ENCODE assay signal across 8 cellular contexts in the genomic region with DNA sequence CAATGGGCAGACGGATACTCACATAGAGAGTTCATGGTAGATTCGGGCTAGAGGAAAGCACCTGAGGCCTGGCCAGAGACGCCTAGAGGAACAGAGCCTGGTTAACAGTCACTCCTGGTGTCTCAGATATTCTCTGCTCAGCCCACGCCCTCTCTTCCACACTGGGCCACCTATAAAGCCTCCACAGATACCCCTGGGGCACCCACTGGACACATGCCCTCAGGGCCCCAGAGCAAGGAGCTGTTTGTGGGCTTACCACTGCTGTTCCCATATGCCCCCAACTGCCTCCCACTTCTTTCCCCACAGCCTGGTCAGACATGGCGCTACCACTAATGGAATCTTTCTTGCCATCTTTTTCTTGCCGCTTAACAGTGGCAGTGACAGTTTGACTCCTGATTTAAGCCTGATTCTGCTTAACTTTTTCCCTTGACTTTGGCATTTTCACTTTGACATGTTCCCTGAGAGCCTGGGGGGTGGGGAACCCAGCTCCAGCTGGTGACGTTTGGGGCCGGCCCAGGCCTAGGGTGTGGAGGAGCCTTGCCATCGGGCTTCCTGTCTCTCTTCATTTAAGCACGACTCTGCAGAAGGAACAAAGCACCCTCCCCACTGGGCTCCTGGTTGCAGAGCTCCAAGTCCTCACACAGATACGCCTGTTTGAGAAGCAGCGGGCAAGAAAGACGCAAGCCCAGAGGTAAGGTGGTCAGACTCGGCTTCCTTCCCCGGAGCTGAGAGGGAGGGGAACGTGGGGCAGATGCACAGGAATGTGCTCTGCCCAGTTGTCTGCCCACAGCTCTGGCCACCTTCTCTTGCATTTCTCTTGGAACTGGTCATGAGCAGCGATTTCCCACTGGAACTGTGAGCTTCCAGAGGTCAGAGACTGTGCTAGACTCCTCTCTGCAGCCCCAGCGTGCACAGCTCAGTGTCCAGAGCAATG. TPM values are rescaled to one million over a fixed set of nuclear protein-coding genes. Genes with fewer than 3 reads are reported as not detected.
A peak's percentile ranks its signal among the peaks of the same experiment; 100 is the strongest.
DNase-seq lines count a peak whose midpoint lies in the region; ATAC-seq and TF ChIP-seq lines count a peak whose summit lies in the region.

A gene (plus strand): TSS at position 557 of the 934 bp plus-strand sequence. CDS start 10,611 bp downstream, outside the sequence.

- ATAC-seq in omental fat pad (ENCODE audit: low FRiP score), result no peak
- no peak for ATAC-seq in SK-N-SH treated with all-trans-retinoic acid at 6 μM for 48 hours

- DNase-seq in Ammon's horn (ENCODE audit: low spot score) (peak; percentile 69), T-helper 22 cell (ENCODE audit: low read depth) (peak; percentile 49), omental fat pad (ENCODE audit: low spot score) (no peak), 8988T (no peak), COLO668 (lab: John Stamatoyannopoulos, UW; ENCODE audit: unreplicated experiment) (no peak)
- peak; percentile 51 for DNase-seq in effector CD4-positive, alpha-beta T cell
- no peak for DNase-seq in NK-92 treated with Interleukin-12 subunit alpha and Interleukin-12 subunit beta, amount 100 ng/mL, for 24 hours (lab: John Stamatoyannopoulos, UW)

- no peak for TF ChIP-seq CTCF in omental fat pad (IDR thresholded peaks at IDR 0.05)

TF ChIP-seq in SK-N-SH treated with all-trans-retinoic acid at 6 μM for 48 hours, 23 proteins besides CTCF, POLR2A, EP300 and RAD21:
- TF ChIP-seq ZNF565 (CRISPR knock-in tag; conservative IDR thresholded peaks at IDR 0.05; ENCODE audit: low read depth) (no peak), GLIS3 (CRISPR knock-in tag; IDR thresholded peaks at IDR 0.05) (no peak), ZFP30 (CRISPR knock-in tag; IDR thresholded peaks at IDR 0.05) (no peak), ZNF8 (CRISPR knock-in tag; IDR thresholded peaks at IDR 0.05) (no peak), ESRRG (CRISPR knock-in tag; IDR thresholded peaks at IDR 0.05) (no peak), PPARA (CRISPR knock-in tag; IDR thresholded peaks at IDR 0.05; ENCODE audit: borderline replicate concordance) (no peak), CSDC2 (CRISPR knock-in tag; IDR thresholded peaks at IDR 0.05) (no peak), BACH2 (CRISPR knock-in tag; IDR thresholded peaks at IDR 0.05; ENCODE audit: borderline replicate concordance) (no peak), ZNF70 (CRISPR knock-in tag; IDR thresholded peaks at IDR 0.05) (no peak), TOX (CRISPR knock-in tag; IDR thresholded peaks at IDR 0.05; ENCODE audit: borderline replicate concordance) (no peak), TCF4 (CRISPR knock-in tag; IDR thresholded peaks at IDR 0.05; ENCODE audit: borderline replicate concordance) (no peak)

RNA-seq across cellular contexts. Expression of the gene that starts here (rescaled TPM):
- total RNA-seq in omental fat pad, result 10 to 100 TPM; 19.7 to 26.5 (median 21.8) TPM

Comparison
In these comparisons a context has a peak if more than half of its experiments do, and no peak if none do; other contexts are left out.
1. DNase-seq: peak in Ammon's horn (single experiment), T-helper 22 cell (single experiment) and effector CD4-positive, alpha-beta T cell (single experiment); none in omental fat pad (single experiment), 8988T (single experiment), COLO668 (single experiment) and NK-92 treated with Interleukin-12 subunit alpha and Interleukin-12 subunit beta, amount 100 ng/mL, for 24 hours (single experiment).